ENCODE assay signal across 31 cellular contexts in the genomic region with DNA sequence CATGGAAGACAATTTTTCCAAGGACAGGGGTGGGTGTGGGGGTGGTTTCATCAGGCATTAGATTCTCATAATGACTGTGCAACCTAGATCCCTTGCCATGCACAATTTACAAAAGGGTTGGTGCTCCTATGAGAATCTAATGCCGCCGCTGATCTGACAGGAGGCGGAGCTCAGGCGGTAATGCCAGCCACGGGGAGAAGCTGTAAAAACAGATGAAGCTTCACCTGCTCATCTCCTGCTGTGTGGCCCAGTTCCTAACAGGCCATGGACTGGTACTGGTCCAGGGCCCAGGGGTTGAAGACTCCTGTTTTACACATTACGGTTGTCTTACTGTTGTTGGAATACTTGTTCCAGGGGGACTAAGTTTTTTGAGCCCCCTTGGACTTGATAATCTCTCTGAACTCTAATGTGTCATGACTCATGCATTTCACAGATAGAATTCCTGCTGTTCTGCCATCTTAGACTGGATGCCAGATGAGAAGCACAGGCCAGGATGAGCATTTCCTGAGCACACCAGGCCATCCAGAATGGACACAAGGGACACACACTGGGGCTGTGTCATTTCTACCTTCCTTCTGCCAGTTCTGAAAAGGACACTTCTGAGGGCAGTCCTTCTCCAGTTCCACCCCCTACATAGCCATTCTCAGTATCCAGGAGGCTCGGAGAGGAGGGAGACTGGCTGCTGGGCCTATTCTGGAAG. TPM values are rescaled to one million over a fixed set of nuclear protein-coding genes. Genes with fewer than 3 reads are reported as not detected.
"Had no signal": no experiment of that assay in that cellular context is flagged by ENCODE, and none has a peak within 500 bp of the region (broad histone marks: within the 10 kb centered on the region; RNA-seq: fewer than 3 reads in every experiment).

No MANE protein-coding gene starts in this region.

- H3K4me3 ChIP-seq: ascending aorta, heart right ventricle, left lung, lung, neural progenitor cell, right lobe of liver, smooth muscle cell, stomach, thyroid gland, upper lobe of left lung had no signal

- H3K27ac ChIP-seq: ascending aorta, foreskin keratinocyte, heart right ventricle, left lung, neural progenitor cell, right lobe of liver, stomach, thyroid gland, upper lobe of left lung, VCaP had no signal

- H3K9me3 ChIP-seq: ascending aorta, heart right ventricle, left lung, right lobe of liver, stomach, thyroid gland, upper lobe of left lung had no signal

- DNase-seq: activated CD4-positive, alpha-beta T cell treated with anti-CD3 and anti-CD28 coated beads for 48 hours; activated CD4-positive, alpha-beta T cell treated with anti-CD3 and anti-CD28 coated beads, Interleukin-2, amount 50 U/mL, for 48 hours; activated CD8-positive, alpha-beta memory T cell treated with anti-CD3 and anti-CD28 coated beads for 24 hours; activated gamma-delta T cell; activated naive CD4-positive, alpha-beta T cell treated with anti-CD3 and anti-CD28 coated beads, Interleukin-2, amount 10 ng/mL, durations not matched to agents 7 days and 5 days; activated naive CD8-positive, alpha-beta T cell treated with anti-CD3 and anti-CD28 coated beads, Interleukin-2, amount 10 ng/mL, durations not matched to agents 7 days and 5 days; caudate nucleus; endodermal cell; foreskin keratinocyte; heart right ventricle; kidney glomerular epithelial cell; left lung; mesendoderm; natural killer cell; posterior cingulate gyrus; stimulated activated CD4-positive, alpha-beta T cell treated with anti-CD3 and anti-CD28 coated beads, Interleukin-1b, Interleukin-23, amount 100 ng/mL, for 48 hours; stimulated activated CD4-positive, alpha-beta T cell treated with anti-CD3 and anti-CD28 coated beads, Interleukin-4, amount 100 ng/mL, for 4 hours; stimulated activated CD8-positive, alpha-beta memory T cell treated with anti-CD3 and anti-CD28 coated beads, Interleukin-4, amount 100 ng/mL, for 48 hours; stomach; SW 1271; T-helper 9 cell; thyroid gland; upper lobe of left lung had no signal

- H3K4me1 ChIP-seq: ascending aorta, foreskin keratinocyte, left lung, right lobe of liver, stomach, thyroid gland, upper lobe of left lung had no signal

- H3K36me3 ChIP-seq: ascending aorta, heart right ventricle, left lung, neural progenitor cell, right lobe of liver, stomach, thyroid gland, upper lobe of left lung had no signal

- H3K9ac ChIP-seq: neural progenitor cell had no signal

- H3K27me3 ChIP-seq: ascending aorta, right lobe of liver, thyroid gland had no signal

- H3K4me2 ChIP-seq: neural progenitor cell, smooth muscle cell had no signal

- H2AFZ ChIP-seq: neural progenitor cell had no signal

- ATAC-seq: esophagus mucosa; foreskin keratinocyte; heart right ventricle; left lung; natural killer cell; right lobe of liver; stimulated activated memory B cell treated with anti-CD40 and anti-IgM and Interleukin-4, amounts not matched to agents 10 μg/mL and 1 μg/mL and 100 μg/mL, for 72 hours had no signal

RNA-seq across cellular contexts. Expression of gene PLEKHD1, which starts 5.8 kb away (rescaled TPM):
- total RNA-seq: ascending aorta, esophagus mucosa, foreskin keratinocyte, smooth muscle cell had no signal
- polyA plus RNA-seq: foreskin keratinocyte had no signal
